8 cellular contexts compared by ENCODE assay signal in the genomic region with DNA sequence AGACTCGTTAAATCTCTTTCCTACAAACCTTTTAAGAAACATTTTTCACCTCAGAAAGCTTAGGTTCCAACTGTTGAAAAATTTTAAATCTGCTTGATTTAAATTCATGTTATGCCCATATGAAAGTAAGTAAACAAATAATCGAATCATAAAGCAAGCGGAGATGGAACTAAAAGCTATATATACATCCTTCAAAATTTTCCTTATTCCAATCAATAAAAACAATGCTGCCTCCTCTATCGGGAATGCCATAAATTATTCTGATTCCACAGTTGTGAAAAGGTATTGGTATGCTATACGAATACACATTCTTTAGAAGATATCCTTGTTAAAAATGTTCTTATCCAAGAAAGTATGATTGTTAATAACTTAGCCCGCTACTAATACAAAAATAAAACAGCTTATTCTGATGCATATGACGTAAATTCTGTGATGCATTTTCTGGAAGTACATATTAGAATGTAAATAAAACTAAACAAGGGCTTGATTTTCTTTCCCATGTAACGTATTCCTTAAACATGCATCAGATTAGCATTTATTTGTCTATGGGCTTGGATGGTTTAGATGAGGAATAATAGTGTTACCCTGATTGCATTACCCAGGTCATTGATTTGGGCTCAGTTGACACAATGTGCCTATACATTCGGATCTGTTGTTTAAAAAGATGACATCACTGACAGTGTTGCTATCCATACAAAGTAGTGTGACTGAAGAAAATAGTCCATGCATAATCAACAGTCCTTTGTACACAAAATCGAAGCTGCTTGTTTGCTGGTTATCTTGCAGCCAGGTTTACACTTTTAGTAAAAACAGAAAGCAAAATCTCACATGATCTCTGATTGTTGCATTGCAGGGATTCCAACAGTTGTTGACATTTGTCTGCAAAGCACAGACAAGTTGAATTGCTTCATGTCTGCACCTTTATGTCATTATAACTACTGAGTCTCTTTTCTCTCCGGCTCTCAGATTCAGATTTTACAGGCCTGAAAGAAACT. TPM values are rescaled to one million over a fixed set of nuclear protein-coding genes. Genes with fewer than 3 reads are reported as not detected.
DNase-seq lines count a peak whose midpoint lies in the region; TF ChIP-seq lines count a peak whose summit lies in the region.

No MANE protein-coding gene starts in this region.

- H3K27ac Mint-ChIP-seq in Caco-2 (ENCODE audit: unreplicated experiment) (peak overlapping the region; percentile 97), brain (peak overlapping the region; percentile 98 to 100 (median 99))

- TF ChIP-seq CTCF in Caco-2 (IDR thresholded peaks at IDR 0.05; ENCODE audit: insufficient read depth in 1 of 2, low read depth in 1 of 2, low read length in 1 of 2, severe bottlenecking in 1 of 2, unreplicated experiment in 1 of 2) (no peak), brain (conservative IDR thresholded peaks at IDR 0.05) (no peak)

- POLR2A ChIA-PET in Caco-2 (lab: Charles Lee): interaction anchor here (0.6 to 1.5 kb wide), 5 partner anchors 38 to 619 kb away, joined by 3 to 15 read pairs (median 4); a partner anchor contains a TSS

- H3K4me1 Mint-ChIP-seq in Caco-2 (ENCODE audit: low read depth, unreplicated experiment) (peaks cover 25% of the 10 kb centered on the region), brain (peaks cover 64% of the 10 kb centered on the region)

- BruUV-seq in Caco-2 (replicated peaks; lab: Mats Ljungman, UMichigan): TSS peak; percentile 57

- H3K27me3 ChIP-seq in Caco-2 (replicated peaks; ENCODE audit: control insufficient read depth, insufficient read depth, low read length): no peaks in the 10 kb centered on the region
- H3K27me3 ChIP-seq in HUES64 (ENCODE audit: insufficient read depth, low read length): no peaks in the 10 kb centered on the region
- no peaks in the 10 kb centered on the region for H3K27me3 ChIP-seq in muscle layer of duodenum (ENCODE audit: low read depth, low read length)

- H3K4me3 Mint-ChIP-seq in Caco-2 (ENCODE audit: unreplicated experiment) (peak overlapping the region; percentile 92), brain (peak overlapping the region; percentile 97 to 99 (median 97))

- H3K27ac ChIP-seq in HUES64 (ENCODE audit: low read depth, low read length) (no peak overlapping the region), muscle layer of duodenum (ENCODE audit: low read length) (peak overlapping the region; percentile 93)

- H3K4me3 ChIP-seq in Caco-2 (ENCODE audit: low read depth, low read length) (peak overlapping the region; percentile 35), HUES64 (ENCODE audit: low read length) (peak overlapping the region; percentile 88), muscle layer of duodenum (ENCODE audit: low read depth in 1 of 2, low read length in 2 of 2) (peak overlapping the region; percentile 60 to 93)

- H3K36me3 Mint-ChIP-seq in Caco-2 (ENCODE audit: insufficient read depth, unreplicated experiment): peaks cover 7% of the 10 kb centered on the region
- peaks cover 4% of the 10 kb centered on the region for H3K36me3 Mint-ChIP-seq in brain

- H3K4me1 ChIP-seq in Caco-2: peaks cover 13% of the 10 kb centered on the region
- H3K4me1 ChIP-seq in HUES64 (ENCODE audit: insufficient read depth, low read length): peaks cover 16% of the 10 kb centered on the region
- peaks cover 0 to 4% of the 10 kb centered on the region in 2 donors for H3K4me1 ChIP-seq in muscle layer of duodenum (ENCODE audit: control insufficient read depth in 1 of 2, insufficient read depth in 2 of 2, low read length in 2 of 2)

- H3K36me3 ChIP-seq in Caco-2 (ENCODE audit: control insufficient read depth, insufficient read depth, low read length) (no peaks in the 10 kb centered on the region; the same call in 1 of the 2 replicates), HUES64 (ENCODE audit: insufficient read depth, low read length) (peaks cover 4% of the 10 kb centered on the region; the same call in 1 of the 2 replicates), muscle layer of duodenum (ENCODE audit: control insufficient read depth in 1 of 2, insufficient read depth in 2 of 2, low read length in 2 of 2) (no peaks in the 10 kb centered on the region)

- H3K9ac ChIP-seq in HUES64 (ENCODE audit: low read depth, low read length): peak overlapping the region; percentile 13; the same call in 1 of the 2 replicates

- WGBS in HUES64: 71% methylated on average over 8 of the region's 11 CpGs

- H3K27me3 Mint-ChIP-seq in Caco-2 (ENCODE audit: insufficient read depth, unreplicated experiment): no peaks in the 10 kb centered on the region
- H3K27me3 Mint-ChIP-seq in brain: peaks cover 5% of the 10 kb centered on the region

- CTCF ChIA-PET in Caco-2 (lab: Charles Lee): interaction anchor here (1.1 kb wide), 1 partner anchor 81 kb away, joined by 3 read pairs; no protein-coding TSS in a partner anchor

- no peaks in the 10 kb centered on the region for H3K9me3 Mint-ChIP-seq in Caco-2 (ENCODE audit: unreplicated experiment)
- H3K9me3 Mint-ChIP-seq in brain: no peaks in the 10 kb centered on the region

- intact Hi-C loops in Caco-2 (cut with micrococcal nuclease; ENCODE audit: unreplicated experiment): loop anchor here (1.0 to 10.0 kb wide), 3 partner anchors 38 to 1014 kb away; a partner anchor contains a TSS

- H3K9me3 ChIP-seq in Caco-2: no peaks in the 10 kb centered on the region
- no peaks in the 10 kb centered on the region for H3K9me3 ChIP-seq in HUES64 (ENCODE audit: insufficient read depth, low read depth, low read length)
- no peaks in the 10 kb centered on the region for H3K9me3 ChIP-seq in muscle layer of duodenum (ENCODE audit: control insufficient read depth in 1 of 2, low read length in 2 of 2)

- DNase-seq in Caco-2 (peak in 1 of 2 experiments; percentile 36), NCI-H187 treated with DMSO at 0.1 percent for 48 hours (lab: John Stamatoyannopoulos, UW) (no peak), DMS114 treated with DMSO at 0.1 percent for 48 hours (lab: John Stamatoyannopoulos, UW; ENCODE audit: unreplicated experiment) (no peak)
- no peak for DNase-seq in stimulated activated CD4-positive, alpha-beta T cell treated with anti-CD3 and anti-CD28 coated beads, Interleukin-12 subunit alpha, Interleukin-12 subunit beta, amount 100 ng/mL, for 4 hours
- DNase-seq in effector CD4-positive, alpha-beta T cell: no peak

RNA-seq across cellular contexts. Expression of a gene that starts 0.7 kb away (rescaled TPM):
- 16.5 and 20.0 TPM in 2 replicates for total RNA-seq in Caco-2 (2022)
- 15.6 TPM for polyA plus RNA-seq in HUES64 (2013, experiment 1 of 2)
- polyA plus RNA-seq in HUES64 (2013, experiment 2 of 2): 20.0 TPM
- polyA plus RNA-seq in brain (ENCODE audit: insufficient read depth, low read depth, low replicate concordance): 7.6 TPM

RNA-seq across cellular contexts. Expression of a gene that starts 29.9 kb away (rescaled TPM):
- not detected in 2 replicates for total RNA-seq in Caco-2 (2022)
- not detected for polyA plus RNA-seq in HUES64 (2013, experiment 1 of 2)
- not detected for polyA plus RNA-seq in HUES64 (2013, experiment 2 of 2)
- polyA plus RNA-seq in brain (ENCODE audit: insufficient read depth, low read depth, low replicate concordance): not detected

RNA-seq across cellular contexts. Expression of a gene that starts 37.6 kb away (rescaled TPM):
- total RNA-seq in Caco-2 (2022): 41.9 and 55.6 TPM in 2 replicates
- polyA plus RNA-seq in HUES64 (2013, experiment 1 of 2): 12.5 TPM
- polyA plus RNA-seq in HUES64 (2013, experiment 2 of 2): 11.7 TPM
- polyA plus RNA-seq in brain (ENCODE audit: insufficient read depth, low read depth, low replicate concordance): 6.7 TPM

Comparison
In these comparisons a context has a peak if more than half of its experiments do, and no peak if none do; other contexts are left out.
1. H3K4me3 ChIP-seq: peak in every context shown above with its lines; median percentile 88 in HUES64; 76 in muscle layer of duodenum; 35 in Caco-2.